ENCODE assay signal across 8 cellular contexts in the genomic region with DNA sequence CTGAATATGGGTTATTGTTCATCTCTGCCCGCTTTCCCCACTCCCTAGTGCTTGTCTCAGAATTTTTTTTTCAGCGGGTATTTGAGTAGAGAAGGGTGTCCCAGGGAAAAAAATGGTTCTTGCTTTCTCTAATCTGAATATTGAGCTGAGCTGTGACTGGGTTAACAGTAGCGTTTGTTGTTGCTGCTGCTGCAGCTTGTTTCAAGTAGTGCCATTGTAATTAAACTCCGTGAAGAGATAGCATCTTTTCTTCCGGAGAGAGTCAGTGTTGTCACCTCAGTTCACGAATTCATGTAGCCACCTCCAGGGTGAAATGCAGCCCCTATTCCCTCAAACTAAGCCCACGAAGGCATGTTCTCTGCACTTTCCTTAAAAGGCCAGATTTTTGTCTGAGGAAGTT. TPM values are rescaled to one million over a fixed set of nuclear protein-coding genes. Genes with fewer than 3 reads are reported as not detected.
DNase-seq lines count a peak whose midpoint lies in the region; ATAC-seq and TF ChIP-seq lines count a peak whose summit lies in the region.

No MANE protein-coding gene starts in this region.

- H3K4me3 Mint-ChIP-seq in effector memory CD8-positive, alpha-beta T cell, result peak overlapping the region; percentile 88 to 92
- peak overlapping the region; percentile 95 for H3K4me3 Mint-ChIP-seq in osteocyte (ENCODE audit: unreplicated experiment)

- DNase-seq in NCI-H510A treated with DMSO at 0.1 percent for 48 hours (lab: John Stamatoyannopoulos, UW), result peak; percentile 21
- DNase-seq in NCI-H510A (lab: John Stamatoyannopoulos, UW), result no peak
- peak; percentile 8 for DNase-seq in RPMI8226
- DNase-seq in effector memory CD8-positive, alpha-beta T cell, result peak; percentile 24 to 50 (median 39)
- no peak for DNase-seq in osteocyte (ENCODE audit: extremely low spot score, unreplicated experiment)

- H3K27me3 Mint-ChIP-seq in effector memory CD8-positive, alpha-beta T cell, result no peaks in the 10 kb centered on the region
- no peaks in the 10 kb centered on the region for H3K27me3 Mint-ChIP-seq in osteocyte (ENCODE audit: unreplicated experiment)

- H3K36me3 Mint-ChIP-seq in effector memory CD8-positive, alpha-beta T cell (ENCODE audit: insufficient read depth), result peaks cover 43% of the 10 kb centered on the region
- peaks cover 4% of the 10 kb centered on the region for H3K36me3 Mint-ChIP-seq in osteocyte (ENCODE audit: unreplicated experiment)

- ATAC-seq in effector memory CD8-positive, alpha-beta T cell (replicated peaks), result peak; percentile 46
- ATAC-seq in HG03342 (IDR thresholded peaks at IDR 0.05; ENCODE audit: unreplicated experiment) (no peak), GM21423 (IDR thresholded peaks at IDR 0.05; ENCODE audit: unreplicated experiment) (no peak), GM19455 (IDR thresholded peaks at IDR 0.05; ENCODE audit: unreplicated experiment) (no peak)

- no peaks in the 10 kb centered on the region for H3K9me3 Mint-ChIP-seq in effector memory CD8-positive, alpha-beta T cell
- no peaks in the 10 kb centered on the region for H3K9me3 Mint-ChIP-seq in osteocyte (ENCODE audit: unreplicated experiment)

- peaks cover 56 to 60% of the 10 kb centered on the region in 2 donors for H3K4me1 Mint-ChIP-seq in effector memory CD8-positive, alpha-beta T cell (ENCODE audit: low read depth in 2 of 2)
- peaks cover 35% of the 10 kb centered on the region for H3K4me1 Mint-ChIP-seq in osteocyte (ENCODE audit: unreplicated experiment)

- TF ChIP-seq CTCF in osteocyte (IDR thresholded peaks at IDR 0.05), result no peak

- peak overlapping the region; percentile 96 to 98 for H3K27ac Mint-ChIP-seq in effector memory CD8-positive, alpha-beta T cell
- peak overlapping the region; percentile 99 for H3K27ac Mint-ChIP-seq in osteocyte (ENCODE audit: unreplicated experiment)

RNA-seq across cellular contexts. Expression of gene AAK1, which starts 1.5 kb away (rescaled TPM):
- total RNA-seq in osteocyte, result 66.0 and 75.0 TPM in 2 replicates

Comparison
In these comparisons a context has a peak if more than half of its experiments do, and no peak if none do; other contexts are left out.
1. DNase-seq: peak in NCI-H510A treated with DMSO at 0.1 percent for 48 hours (single experiment), RPMI8226 (single experiment) and effector memory CD8-positive, alpha-beta T cell (3 of 3); none in NCI-H510A (single experiment) and osteocyte (single experiment).